20 cellular contexts compared by ENCODE assay signal in the genomic region with DNA sequence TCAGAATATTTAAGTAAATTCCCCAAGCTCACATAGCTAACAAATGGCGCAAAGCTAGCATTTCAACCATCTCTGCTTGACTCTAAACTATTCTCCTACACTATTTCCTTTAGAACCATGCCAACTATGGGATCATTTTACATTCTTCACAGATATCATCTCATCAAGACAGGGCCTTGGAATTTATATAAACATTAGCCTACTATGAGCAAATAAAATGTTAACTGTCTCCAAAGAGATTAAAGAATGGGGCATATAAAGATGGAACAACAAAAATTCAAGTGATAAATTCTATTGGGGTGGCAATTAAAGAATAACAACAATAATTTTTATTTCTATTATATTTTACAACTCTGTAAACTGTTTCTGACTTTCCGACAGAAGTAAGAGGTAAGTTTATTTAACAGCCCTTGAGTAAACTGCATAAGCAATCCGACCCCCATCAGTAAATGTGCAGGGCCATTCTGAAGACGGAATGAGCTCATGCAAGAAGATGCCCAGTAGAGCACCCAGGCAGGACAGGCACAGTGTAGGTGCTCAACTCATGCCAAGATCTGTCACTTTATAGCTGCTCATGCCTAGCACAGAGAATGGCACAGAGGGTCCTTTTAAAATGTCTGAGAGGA.
DNase-seq lines count a peak whose midpoint lies in the region; ATAC-seq, FAIRE-seq and TF ChIP-seq lines count a peak whose summit lies in the region.
"Had no signal": no experiment of that assay in that cellular context is flagged by ENCODE, and none has a peak within 500 bp of the region (broad histone marks: within the 10 kb centered on the region; RNA-seq: fewer than 3 reads in every experiment).

No MANE protein-coding gene starts in this region.

- no peak overlapping the region for H3K4me3 ChIP-seq in SK-N-SH (ENCODE audit: low read depth in 2 of 2, low read length in 1 of 2)
- H3K4me3 ChIP-seq: SJSA1 had no signal

- TF ChIP-seq POLR2A in erythroblast (IDR thresholded peaks at IDR 0.05; ENCODE audit: low read length), result no peak

- peaks cover 8% of the 10 kb centered on the region for H3K4me1 Mint-ChIP-seq in stimulated activated effector memory CD8-positive, alpha-beta T cell treated with anti-CD3 and anti-CD28 coated beads, Interleukin-12 subunit alpha, Interleukin-12 subunit beta, amount 100 ng/mL, for 72 hours
- H3K4me1 Mint-ChIP-seq: B cell had no signal

- H3K79me2 ChIP-seq in SK-N-SH (ENCODE audit: insufficient read depth), result no peaks in the 10 kb centered on the region

- H3K4me1 ChIP-seq in SK-N-SH (ENCODE audit: control insufficient read depth in 1 of 2, insufficient read depth in 2 of 2, low read depth in 1 of 2, low read length in 1 of 2), result peaks cover 0 to 4% of the 10 kb centered on the region in 2 experiments; a peak in 2 of 4 replicates
- H3K4me1 ChIP-seq: SJSA1 had no signal

- H3K27ac Mint-ChIP-seq in stimulated activated effector memory CD8-positive, alpha-beta T cell treated with anti-CD3 and anti-CD28 coated beads, Interleukin-12 subunit alpha, Interleukin-12 subunit beta, amount 100 ng/mL, for 72 hours, result peak overlapping the region; percentile 5
- H3K27ac Mint-ChIP-seq: B cell; CD8-positive, alpha-beta memory T cell had no signal

- no peak for TF ChIP-seq EP300 in SK-N-SH (IDR thresholded peaks at IDR 0.05; ENCODE audit: borderline replicate concordance in 1 of 2, low read depth in 1 of 2, low read length in 1 of 2)

- 64% methylated on average over 4 of the region's 4 CpGs for WGBS in SK-N-SH (ENCODE audit: low lambda C conversion rate)

- H3K9me3 Mint-ChIP-seq in stimulated activated effector memory CD8-positive, alpha-beta T cell treated with anti-CD3 and anti-CD28 coated beads, Interleukin-12 subunit alpha, Interleukin-12 subunit beta, amount 100 ng/mL, for 72 hours, result peaks cover 3% of the 10 kb centered on the region
- H3K9me3 Mint-ChIP-seq: CD8-positive, alpha-beta memory T cell; H9 had no signal

- TF ChIP-seq CTCF in SK-N-SH (IDR thresholded peaks at IDR 0.05), result no peak

- H3K9ac ChIP-seq in SK-N-SH, result no peak overlapping the region

- DNase-seq in SK-N-SH (no peak), M059J (ENCODE audit: low read depth) (peak; percentile 92), HUDEP-2 (lab: John Stamatoyannopoulos, UW; ENCODE audit: unreplicated experiment in 76 of 76) (no peak), hippocampal formation (lab: John Stamatoyannopoulos, UW) (no peak), erythroblast (lab: John Stamatoyannopoulos, UW) (no peak)
- DNase-seq in stimulated activated effector memory CD8-positive, alpha-beta T cell treated with anti-CD3 and anti-CD28 coated beads, Interleukin-12 subunit alpha, Interleukin-12 subunit beta, amount 100 ng/mL, for 72 hours (ENCODE audit: low spot score in 2 of 2), result no peak
- DNase-seq: CD8-positive, alpha-beta memory T cell; H9; IMR-90; Kasumi-1; MV-4-11; NCI-H1436; NCI-H2081; NCI-H2227 treated with DMSO at 0.1 percent for 48 hours; NCI-H69; NK-92 treated with Interleukin-12 subunit alpha and Interleukin-12 subunit beta, amount 100 ng/mL, for 24 hours had no signal

- ATAC-seq in SK-N-SH treated with all-trans-retinoic acid at 6 μM for 48 hours, result no peak
- no peak for ATAC-seq in stimulated activated effector memory CD8-positive, alpha-beta T cell treated with anti-CD3 and anti-CD28 coated beads, Interleukin-12 subunit alpha, Interleukin-12 subunit beta, amount 100 ng/mL, for 72 hours

- no peak for TF ChIP-seq RAD21 in SK-N-SH (IDR thresholded peaks at IDR 0.05; ENCODE audit: low read length)

- H3K27me3 ChIP-seq in SK-N-SH (ENCODE audit: insufficient read depth), result no peaks in the 10 kb centered on the region

- H4K20me1 ChIP-seq in SK-N-SH (ENCODE audit: insufficient read depth), result no peaks in the 10 kb centered on the region

- H3F3A ChIP-seq in SK-N-SH (replicated peaks; ENCODE audit: insufficient read depth), result no peaks in the 10 kb centered on the region

- H3K4me2 ChIP-seq in SK-N-SH, result no peak overlapping the region

- peak; percentile 18 for FAIRE-seq in endometrium (lab: Jason Lieb, UNC)

- H3K9me3 ChIP-seq in SK-N-SH, result no peaks in the 10 kb centered on the region
- H3K9me3 ChIP-seq: SJSA1 had no signal

- no peak overlapping the region for H2AFZ ChIP-seq in SK-N-SH (ENCODE audit: low read depth)

- POLR2A ChIA-PET in SK-N-SH (lab: Yijun Ruan, JAX), result no interaction called here

- H3K36me3 ChIP-seq in SK-N-SH (replicated peaks in 1 of 2; ENCODE audit: control insufficient read depth in 1 of 2, insufficient read depth in 2 of 2, low read length in 1 of 2), result no peaks in the 10 kb centered on the region
- H3K36me3 ChIP-seq: SJSA1 had no signal

- no peak overlapping the region for H3K4me3 Mint-ChIP-seq in stimulated activated effector memory CD8-positive, alpha-beta T cell treated with anti-CD3 and anti-CD28 coated beads, Interleukin-12 subunit alpha, Interleukin-12 subunit beta, amount 100 ng/mL, for 72 hours
- H3K4me3 Mint-ChIP-seq: B cell; CD8-positive, alpha-beta memory T cell; H9 had no signal

- H3K27ac ChIP-seq in SK-N-SH (ENCODE audit: low read depth in 2 of 2, low read length in 1 of 2), result no peak overlapping the region
- H3K27ac ChIP-seq: SJSA1 had no signal

- H3K36me3 Mint-ChIP-seq in stimulated activated effector memory CD8-positive, alpha-beta T cell treated with anti-CD3 and anti-CD28 coated beads, Interleukin-12 subunit alpha, Interleukin-12 subunit beta, amount 100 ng/mL, for 72 hours, result peaks cover 14% of the 10 kb centered on the region

- H3K9me2 ChIP-seq in SK-N-SH, result no peaks in the 10 kb centered on the region

- CTCF ChIA-PET in SK-N-SH (lab: Yijun Ruan, JAX), result interaction anchor here (2.2 kb wide), 1 partner anchor 13 kb away, joined by 8 read pairs; no protein-coding TSS in a partner anchor

TF ChIP-seq in SK-N-SH treated with all-trans-retinoic acid at 6 μM for 48 hours, 23 proteins besides CTCF, POLR2A, EP300 and RAD21 (continues in another document):
- peak; percentile 30; the same call in 1 of the 2 replicates for TF ChIP-seq ISL1 (CRISPR knock-in tag; IDR thresholded peaks at IDR 0.05)
- no peak for TF ChIP-seq ZFP30 (CRISPR knock-in tag; IDR thresholded peaks at IDR 0.05)
- no peak for TF ChIP-seq TSHZ2 (CRISPR knock-in tag; IDR thresholded peaks at IDR 0.05)
- TF ChIP-seq TOX (CRISPR knock-in tag; IDR thresholded peaks at IDR 0.05; ENCODE audit: borderline replicate concordance), result no peak

TF ChIP-seq in SK-N-SH, 30 proteins besides CTCF, POLR2A, EP300 and RAD21 (continues in another document):
- no peak for TF ChIP-seq SIN3A (IDR thresholded peaks at IDR 0.05; ENCODE audit: borderline replicate concordance, low read depth, low read length)
- TF ChIP-seq, protein P1, sequence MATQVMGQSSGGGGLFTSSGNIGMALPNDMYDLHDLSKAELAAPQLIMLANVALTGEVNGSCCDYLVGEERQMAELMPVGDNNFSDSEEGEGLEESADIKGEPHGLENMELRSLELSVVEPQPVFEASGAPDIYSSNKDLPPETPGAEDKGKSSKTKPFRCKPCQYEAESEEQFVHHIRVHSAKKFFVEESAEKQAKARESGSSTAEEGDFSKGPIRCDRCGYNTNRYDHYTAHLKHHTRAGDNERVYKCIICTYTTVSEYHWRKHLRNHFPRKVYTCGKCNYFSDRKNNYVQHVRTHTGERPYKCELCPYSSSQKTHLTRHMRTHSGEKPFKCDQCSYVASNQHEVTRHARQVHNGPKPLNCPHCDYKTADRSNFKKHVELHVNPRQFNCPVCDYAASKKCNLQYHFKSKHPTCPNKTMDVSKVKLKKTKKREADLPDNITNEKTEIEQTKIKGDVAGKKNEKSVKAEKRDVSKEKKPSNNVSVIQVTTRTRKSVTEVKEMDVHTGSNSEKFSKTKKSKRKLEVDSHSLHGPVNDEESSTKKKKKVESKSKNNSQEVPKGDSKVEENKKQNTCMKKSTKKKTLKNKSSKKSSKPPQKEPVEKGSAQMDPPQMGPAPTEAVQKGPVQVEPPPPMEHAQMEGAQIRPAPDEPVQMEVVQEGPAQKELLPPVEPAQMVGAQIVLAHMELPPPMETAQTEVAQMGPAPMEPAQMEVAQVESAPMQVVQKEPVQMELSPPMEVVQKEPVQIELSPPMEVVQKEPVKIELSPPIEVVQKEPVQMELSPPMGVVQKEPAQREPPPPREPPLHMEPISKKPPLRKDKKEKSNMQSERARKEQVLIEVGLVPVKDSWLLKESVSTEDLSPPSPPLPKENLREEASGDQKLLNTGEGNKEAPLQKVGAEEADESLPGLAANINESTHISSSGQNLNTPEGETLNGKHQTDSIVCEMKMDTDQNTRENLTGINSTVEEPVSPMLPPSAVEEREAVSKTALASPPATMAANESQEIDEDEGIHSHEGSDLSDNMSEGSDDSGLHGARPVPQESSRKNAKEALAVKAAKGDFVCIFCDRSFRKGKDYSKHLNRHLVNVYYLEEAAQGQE (IDR thresholded peaks at IDR 0.05; ENCODE audit: low read depth, low read length), result no peak
- no peak for TF ChIP-seq MXI1 (IDR thresholded peaks at IDR 0.05; ENCODE audit: low read depth, low read length)
- TF ChIP-seq TCF12 (IDR thresholded peaks at IDR 0.05), result no peak
- no peak for TF ChIP-seq JUND (IDR thresholded peaks at IDR 0.05)
- no peak for TF ChIP-seq TAF1 (IDR thresholded peaks at IDR 0.05; ENCODE audit: borderline replicate concordance, low read depth, low read length)
- TF ChIP-seq USF2 (IDR thresholded peaks at IDR 0.05; ENCODE audit: borderline replicate concordance, low read depth, low read length), result no peak
- no peak for TF ChIP-seq EZH2phosphoT487 (IDR thresholded peaks at IDR 0.05; ENCODE audit: borderline replicate concordance, low read depth)
- TF ChIP-seq GABPA (IDR thresholded peaks at IDR 0.05; ENCODE audit: low read depth), result no peak
- TF ChIP-seq, protein P2, sequence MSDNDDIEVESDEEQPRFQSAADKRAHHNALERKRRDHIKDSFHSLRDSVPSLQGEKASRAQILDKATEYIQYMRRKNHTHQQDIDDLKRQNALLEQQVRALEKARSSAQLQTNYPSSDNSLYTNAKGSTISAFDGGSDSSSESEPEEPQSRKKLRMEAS (IDR thresholded peaks at IDR 0.05; ENCODE audit: low read depth), result no peak
- TF ChIP-seq ELF1 (IDR thresholded peaks at IDR 0.05), result no peak
- TF ChIP-seq RCOR1 (IDR thresholded peaks at IDR 0.05; ENCODE audit: low read length), result no peak
